8 cellular contexts compared by ENCODE assay signal in the genomic region with DNA sequence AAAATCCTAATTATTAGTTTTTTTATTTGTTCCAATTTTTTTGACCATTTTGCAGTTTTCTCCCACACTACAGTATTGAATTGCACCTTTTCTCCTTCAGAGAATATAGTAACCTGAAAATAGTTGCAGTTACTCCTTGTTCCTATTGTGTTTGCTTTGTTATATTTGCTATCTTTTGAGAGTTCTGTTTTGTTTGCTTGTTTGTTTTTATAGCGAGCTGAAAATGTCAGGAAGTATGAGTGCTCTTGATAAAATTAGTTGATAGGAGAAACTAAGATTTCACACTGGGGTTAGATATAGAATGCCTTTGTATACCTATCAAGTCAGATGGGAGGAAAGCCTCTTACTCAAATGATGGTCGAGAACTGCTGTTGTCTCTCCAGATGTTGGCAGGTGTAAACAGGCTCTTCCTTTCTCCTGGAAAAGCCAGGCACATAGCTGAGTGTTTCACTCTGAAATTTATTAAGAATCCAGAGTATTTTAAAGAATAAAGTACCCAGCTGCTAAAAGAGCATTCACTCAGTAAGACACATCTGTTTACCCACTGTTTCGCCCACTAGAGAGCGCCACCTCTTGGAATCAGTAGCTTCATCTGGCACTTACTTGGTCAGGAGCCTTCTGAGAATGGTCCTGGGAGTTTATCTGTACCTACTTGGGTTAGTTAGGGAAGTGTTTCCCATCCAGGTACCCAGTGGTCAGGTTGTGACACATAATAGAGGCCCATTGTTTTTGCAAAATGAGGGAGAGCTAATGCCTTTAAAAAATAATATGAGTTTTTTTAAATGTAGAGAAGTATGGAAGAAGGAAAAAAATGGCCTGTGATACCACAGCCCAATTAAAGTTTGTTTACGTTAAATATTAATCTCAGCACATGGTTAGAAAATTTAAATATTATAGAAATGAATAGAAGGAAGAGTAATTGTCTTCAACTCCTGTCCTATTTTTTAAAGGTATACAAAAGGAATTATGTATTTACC. TPM values are rescaled to one million over a fixed set of nuclear protein-coding genes. Genes with fewer than 3 reads are reported as not detected.
DNase-seq lines count a peak whose midpoint lies in the region; ATAC-seq and TF ChIP-seq lines count a peak whose summit lies in the region.

No MANE protein-coding gene starts in this region.

- no peak overlapping the region for H3K27ac ChIP-seq in liver (ENCODE audit: low read depth in 1 of 2, low read length in 2 of 2)

- H3K4me1 Mint-ChIP-seq in activated CD8-positive, alpha-beta T cell treated with anti-CD3 and anti-CD28 coated beads, Interleukin-2, amount 10 ng/mL, durations not matched to agents 7 days and 5 days (ENCODE audit: low read depth), result no peaks in the 10 kb centered on the region

- TF ChIP-seq RAD21 in liver (IDR thresholded peaks at IDR 0.05), result peak; percentile 17 to 58

- no peak overlapping the region for H3K27ac Mint-ChIP-seq in activated CD8-positive, alpha-beta T cell treated with anti-CD3 and anti-CD28 coated beads, Interleukin-2, amount 10 ng/mL, durations not matched to agents 7 days and 5 days

- CTCF ChIA-PET in activated CD8-positive, alpha-beta T cell treated with anti-CD3 and anti-CD28 coated beads, Interleukin-2, amount 10 ng/mL, durations not matched to agents 7 days and 5 days (lab: Charles Lee), result interaction anchor here (0.5 to 3.4 kb wide), 24 partner anchors 8 to 357 kb away, joined by 3 to 39 read pairs (median 4); partner anchors contain the start of genes COL10A1 and NT5DC1

- H3K4me3 Mint-ChIP-seq in activated CD8-positive, alpha-beta T cell treated with anti-CD3 and anti-CD28 coated beads, Interleukin-2, amount 10 ng/mL, durations not matched to agents 7 days and 5 days, result no peak overlapping the region

- DNase-seq in stimulated activated CD4-positive, alpha-beta T cell treated with anti-CD3 and anti-CD28 coated beads, Interleukin-12 subunit alpha, Interleukin-12 subunit beta, amount 100 ng/mL, for 4 hours, result peak; percentile 7
- no peak for DNase-seq in stimulated activated CD4-positive, alpha-beta T cell treated with anti-CD3 and anti-CD28 coated beads, Interleukin-2, amount 100 ng/mL, for 48 hours
- DNase-seq in LNCaP clone FGC (ENCODE audit: low read depth) (peak; percentile 82), NCI-H1092 treated with DMSO at 0.1 percent for 48 hours (lab: John Stamatoyannopoulos, UW) (no peak), COR-L47 (lab: John Stamatoyannopoulos, UW) (no peak)
- peak; percentile 54 for DNase-seq in activated CD8-positive, alpha-beta T cell treated with anti-CD3 and anti-CD28 coated beads, Interleukin-2, amount 10 ng/mL, durations not matched to agents 7 days and 5 days

- no peaks in the 10 kb centered on the region for H3K27me3 Mint-ChIP-seq in activated CD8-positive, alpha-beta T cell treated with anti-CD3 and anti-CD28 coated beads, Interleukin-2, amount 10 ng/mL, durations not matched to agents 7 days and 5 days (ENCODE audit: low read depth)

- no peak overlapping the region; the same call in 1 of the 2 replicates for H3K4me3 ChIP-seq in LNCaP clone FGC (ENCODE audit: low read depth, low read length)
- no peak overlapping the region for H3K4me3 ChIP-seq in liver (ENCODE audit: low read depth in 1 of 3, low read length in 3 of 3)

- TF ChIP-seq CTCF in LNCaP clone FGC (IDR thresholded peaks at IDR 0.05; ENCODE audit: control insufficient read depth, extremely low read depth, insufficient read depth) (peak; percentile 52; the same call in 1 of the 2 replicates), liver (IDR thresholded peaks at IDR 0.05; ENCODE audit: low read depth, low read length, missing input control) (peak; percentile 11)

- peak; percentile 67 for ATAC-seq in GM21825 (IDR thresholded peaks at IDR 0.05; ENCODE audit: unreplicated experiment)
- no peak for ATAC-seq in activated CD8-positive, alpha-beta T cell treated with anti-CD3 and anti-CD28 coated beads, Interleukin-2, amount 10 ng/mL, durations not matched to agents 7 days and 5 days

- H3K36me3 ChIP-seq in liver (ENCODE audit: control insufficient read depth in 4 of 4, insufficient read depth in 3 of 4, low read depth in 1 of 4, low read length in 3 of 4), result peaks cover 3 to 42% (median 26%) of the 10 kb centered on the region in 4 donors

- H3K27me3 ChIP-seq in liver (ENCODE audit: control insufficient read depth in 4 of 4, insufficient read depth in 4 of 4, low read length in 3 of 4), result no peaks in the 10 kb centered on the region

- H3K9ac ChIP-seq in liver (ENCODE audit: low read depth in 1 of 2, low read length in 2 of 2), result no peak overlapping the region

- 69% methylated on average over 5 of the region's 5 CpGs for WGBS in liver

- POLR2A ChIA-PET in activated CD8-positive, alpha-beta T cell treated with anti-CD3 and anti-CD28 coated beads, Interleukin-2, amount 10 ng/mL, durations not matched to agents 7 days and 5 days (lab: Charles Lee), result no interaction called here

- peaks cover 18% of the 10 kb centered on the region for H3K36me3 Mint-ChIP-seq in activated CD8-positive, alpha-beta T cell treated with anti-CD3 and anti-CD28 coated beads, Interleukin-2, amount 10 ng/mL, durations not matched to agents 7 days and 5 days (ENCODE audit: low read depth)

- H3K9me3 Mint-ChIP-seq in activated CD8-positive, alpha-beta T cell treated with anti-CD3 and anti-CD28 coated beads, Interleukin-2, amount 10 ng/mL, durations not matched to agents 7 days and 5 days (ENCODE audit: insufficient read depth), result no peaks in the 10 kb centered on the region

- peaks cover 4 to 15% (median 7%) of the 10 kb centered on the region in 4 donors for H3K4me1 ChIP-seq in liver (ENCODE audit: control insufficient read depth in 4 of 4, insufficient read depth in 4 of 4, low read length in 3 of 4)

- H3K9me3 ChIP-seq in liver (ENCODE audit: control insufficient read depth in 4 of 4, low read length in 3 of 4), result no peaks in the 10 kb centered on the region

TF ChIP-seq in liver, 16 proteins besides CTCF, POLR2A, EP300 and RAD21 (continues in another document):
- no peak for TF ChIP-seq MAX (IDR thresholded peaks at IDR 0.05)
- no peak for TF ChIP-seq EGR1 (IDR thresholded peaks at IDR 0.05; ENCODE audit: low read depth in 2 of 2)
- TF ChIP-seq FOXA1 (IDR thresholded peaks at IDR 0.05), result no peak
- TF ChIP-seq RXRA (IDR thresholded peaks at IDR 0.05), result no peak
- no peak for TF ChIP-seq SP1 (IDR thresholded peaks at IDR 0.05)
- TF ChIP-seq YY1 (IDR thresholded peaks at IDR 0.05), result no peak
- no peak for TF ChIP-seq HNF4G (IDR thresholded peaks at IDR 0.05)
- no peak for TF ChIP-seq JUND (IDR thresholded peaks at IDR 0.05)
- TF ChIP-seq ZBTB33 (IDR thresholded peaks at IDR 0.05), result no peak
- TF ChIP-seq HNF4A (conservative IDR thresholded peaks at IDR 0.05), result no peak
- TF ChIP-seq TAF1 (conservative IDR thresholded peaks at IDR 0.05), result no peak
- no peak for TF ChIP-seq FOXA2 (IDR thresholded peaks at IDR 0.05)
- no peak for TF ChIP-seq GABPA (IDR thresholded peaks at IDR 0.05 in 1 of 2, conservative IDR thresholded peaks at IDR 0.05 in 1 of 2)

RNA-seq across cellular contexts. Expression of gene NT5DC1, which starts 11.2 kb away (rescaled TPM):
- total RNA-seq in activated CD8-positive, alpha-beta T cell treated with anti-CD3 and anti-CD28 coated beads, Interleukin-2, amount 10 ng/mL, durations not matched to agents 7 days and 5 days, result 10 to 100 TPM; 29.5 to 32.9 TPM
- total RNA-seq in liver, result 10 to 100 TPM; 10.4 to 24.2 TPM
- 10 to 100 TPM; 22.3 to 31.4 TPM for polyA plus RNA-seq in liver

RNA-seq across cellular contexts. Expression of gene COL10A1, which starts 14.1 kb away (rescaled TPM):
- total RNA-seq in activated CD8-positive, alpha-beta T cell treated with anti-CD3 and anti-CD28 coated beads, Interleukin-2, amount 10 ng/mL, durations not matched to agents 7 days and 5 days, result not detected
- not detected for total RNA-seq in liver
- polyA plus RNA-seq in liver, result under 1 TPM; 0.01 to 0.15 TPM

RNA-seq across cellular contexts. Expression of gene FRK, which starts 51.1 kb away (rescaled TPM):
- under 1 TPM; 0.03 TPM for total RNA-seq in activated CD8-positive, alpha-beta T cell treated with anti-CD3 and anti-CD28 coated beads, Interleukin-2, amount 10 ng/mL, durations not matched to agents 7 days and 5 days
- 10 to 100 TPM in 1 of 2 donors, 1 to 10 TPM in 1; 5.7 to 26.8 TPM for total RNA-seq in liver
- 1 to 10 TPM; 3.6 to 4.9 TPM for polyA plus RNA-seq in liver

Comparison
In these comparisons a context has a peak if more than half of its experiments do, and no peak if none do; other contexts are left out.
1. DNase-seq: peak in stimulated activated CD4-positive, alpha-beta T cell treated with anti-CD3 and anti-CD28 coated beads, Interleukin-12 subunit alpha, Interleukin-12 subunit beta, amount 100 ng/mL, for 4 hours (single experiment), LNCaP clone FGC (single experiment) and activated CD8-positive, alpha-beta T cell treated with anti-CD3 and anti-CD28 coated beads, Interleukin-2, amount 10 ng/mL, durations not matched to agents 7 days and 5 days (single experiment); none in stimulated activated CD4-positive, alpha-beta T cell treated with anti-CD3 and anti-CD28 coated beads, Interleukin-2, amount 100 ng/mL, for 48 hours (0 of 2), NCI-H1092 treated with DMSO at 0.1 percent for 48 hours (single experiment) and COR-L47 (single experiment).
2. RNA of gene FRK, which starts 51.1 kb away (total RNA-seq): 5.7 to 26.8 TPM in liver; 0.03 TPM in activated CD8-positive, alpha-beta T cell treated with anti-CD3 and anti-CD28 coated beads, Interleukin-2, amount 10 ng/mL, durations not matched to agents 7 days and 5 days; every median in the first group is over 4 times any median in the second.